21 cellular contexts compared by ENCODE assay signal in genomic region chr4:93319011-93319410, GRCh38.
"Had no signal": no experiment of that assay in that cellular context is flagged by ENCODE, and none has a peak within 500 bp of the region (broad histone marks: within the 10 kb centered on the region; RNA-seq: fewer than 3 reads in every experiment).

No MANE protein-coding gene starts in this region.

- H3K4me1 ChIP-seq: colonic mucosa, parathyroid adenoma, prostate gland, right lobe of liver, suprapubic skin, thyroid gland had no signal

- H3K27me3 ChIP-seq: colonic mucosa, hepatocyte, right lobe of liver, suprapubic skin, thyroid gland had no signal

- H3K9ac ChIP-seq: parathyroid adenoma had no signal

- H2AFZ ChIP-seq: hepatocyte, parathyroid adenoma had no signal

- DNase-seq: colonic mucosa; dermis blood vessel endothelial cell; endodermal cell; head of caudate nucleus; left colon; left ventricle myocardium superior; mesendoderm; naive B cell; retina; right lobe of liver; stimulated activated CD4-positive, alpha-beta T cell treated with anti-CD3 and anti-CD28 coated beads, Interleukin-4, amount 100 ng/mL, for 1 hour; stimulated activated CD8-positive, alpha-beta memory T cell treated with anti-CD3 and anti-CD28 coated beads, Interleukin-4, amount 100 ng/mL, for 48 hours; stimulated activated naive CD8-positive, alpha-beta T cell treated with anti-CD3 and anti-CD28 coated beads, Interleukin-15, Interleukin-2, amounts not matched to agents 100 U/mL and 50 U/mL, for 24 hours; thyroid gland had no signal

- H3K9me3 ChIP-seq: colonic mucosa, prostate gland, right lobe of liver, thyroid gland had no signal

- H3K36me3 ChIP-seq: colonic mucosa, prostate gland, right lobe of liver, suprapubic skin, thyroid gland had no signal

- H3K4me2 ChIP-seq: hepatocyte had no signal

- H3K4me3 ChIP-seq: colonic mucosa, hepatocyte, lung, prostate gland, right lobe of liver, suprapubic skin, thyroid gland had no signal

- H3K79me2 ChIP-seq: hepatocyte, parathyroid adenoma had no signal

- H3K27ac ChIP-seq: colonic mucosa, hepatocyte, parathyroid adenoma, prostate gland, right lobe of liver, suprapubic skin, thyroid gland had no signal

- ATAC-seq: esophagus mucosa; left colon; left ventricle myocardium superior; right lobe of liver; stimulated activated effector memory CD8-positive, alpha-beta T cell treated with anti-CD3 and anti-CD28 coated beads, Interleukin-12 subunit alpha, Interleukin-12 subunit beta, amount 100 ng/mL, for 72 hours; stimulated activated naive CD8-positive, alpha-beta T cell treated with anti-CD3 and anti-CD28 coated beads, Interleukin-15, Interleukin-2, amounts not matched to agents 100 U/mL and 50 U/mL, for 24 hours had no signal
